Comparison of ENCODE assay signal across 1 cellular context in the genomic region with DNA sequence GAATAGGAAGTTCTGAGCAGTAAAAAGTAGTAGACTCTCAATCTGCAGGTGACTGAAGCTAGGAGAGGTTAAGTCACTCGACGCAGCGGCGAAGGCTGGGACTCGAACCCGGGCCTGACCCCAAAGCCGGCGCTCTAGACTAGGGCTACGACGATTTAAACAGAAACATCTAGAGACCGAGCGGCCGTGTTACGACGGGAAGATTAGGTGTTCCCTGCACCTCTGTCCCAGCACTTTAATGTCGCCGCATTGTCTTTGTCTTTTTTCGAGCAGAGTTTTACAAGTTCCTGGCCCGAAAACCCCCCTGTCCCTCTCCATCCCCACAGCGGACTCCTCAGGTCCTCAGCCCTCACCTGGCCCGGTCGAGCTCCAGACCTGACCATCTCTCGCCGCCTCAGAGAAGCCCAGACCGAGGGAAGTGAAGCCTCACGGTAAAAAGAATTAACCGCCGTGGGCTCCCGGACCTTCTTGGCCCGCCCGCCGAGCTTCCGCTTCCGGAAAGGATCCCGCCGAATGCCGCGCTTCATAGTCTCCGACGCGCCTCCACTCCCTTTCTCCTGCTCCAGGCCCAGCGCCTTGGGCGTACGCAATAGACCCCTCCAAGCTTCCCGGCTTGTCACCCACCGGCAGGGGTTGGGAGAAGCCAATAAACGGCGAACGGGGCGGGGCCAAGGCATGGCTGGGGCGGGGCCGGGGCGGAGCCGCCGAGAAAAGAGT.
TF ChIP-seq lines count a peak whose summit lies in the region.

A gene with protein sequence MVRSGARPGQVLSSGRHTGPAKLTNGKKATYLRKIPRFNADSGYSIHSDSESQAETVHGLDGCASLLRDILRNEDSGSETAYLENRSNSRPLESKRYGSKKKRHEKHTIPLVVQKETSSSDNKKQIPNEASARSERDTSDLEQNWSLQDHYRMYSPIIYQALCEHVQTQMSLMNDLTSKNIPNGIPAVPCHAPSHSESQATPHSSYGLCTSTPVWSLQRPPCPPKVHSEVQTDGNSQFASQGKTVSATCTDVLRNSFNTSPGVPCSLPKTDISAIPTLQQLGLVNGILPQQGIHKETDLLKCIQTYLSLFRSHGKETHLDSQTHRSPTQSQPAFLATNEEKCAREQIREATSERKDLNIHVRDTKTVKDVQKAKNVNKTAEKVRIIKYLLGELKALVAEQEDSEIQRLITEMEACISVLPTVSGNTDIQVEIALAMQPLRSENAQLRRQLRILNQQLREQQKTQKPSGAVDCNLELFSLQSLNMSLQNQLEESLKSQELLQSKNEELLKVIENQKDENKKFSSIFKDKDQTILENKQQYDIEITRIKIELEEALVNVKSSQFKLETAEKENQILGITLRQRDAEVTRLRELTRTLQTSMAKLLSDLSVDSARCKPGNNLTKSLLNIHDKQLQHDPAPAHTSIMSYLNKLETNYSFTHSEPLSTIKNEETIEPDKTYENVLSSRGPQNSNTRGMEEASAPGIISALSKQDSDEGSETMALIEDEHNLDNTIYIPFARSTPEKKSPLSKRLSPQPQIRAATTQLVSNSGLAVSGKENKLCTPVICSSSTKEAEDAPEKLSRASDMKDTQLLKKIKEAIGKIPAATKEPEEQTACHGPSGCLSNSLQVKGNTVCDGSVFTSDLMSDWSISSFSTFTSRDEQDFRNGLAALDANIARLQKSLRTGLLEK (minus strand): TSS at position 439 of the 717 bp plus-strand sequence. CDS start 56 bp downstream, at position 383.

TF ChIP-seq in HepG2, 621 proteins besides CTCF, POLR2A, EP300 and RAD21 (continued from another document and continues in another):
- no peak for TF ChIP-seq U2AF1 (optimal IDR thresholded peaks at IDR 0.05; ENCODE audit: low read depth, low read length)
- TF ChIP-seq FOXK2 (IDR thresholded peaks at IDR 0.05), result no peak
- no peak for TF ChIP-seq ZNF441 (CRISPR knock-in tag; IDR thresholded peaks at IDR 0.05; ENCODE audit: borderline replicate concordance)
- TF ChIP-seq, protein P1, sequence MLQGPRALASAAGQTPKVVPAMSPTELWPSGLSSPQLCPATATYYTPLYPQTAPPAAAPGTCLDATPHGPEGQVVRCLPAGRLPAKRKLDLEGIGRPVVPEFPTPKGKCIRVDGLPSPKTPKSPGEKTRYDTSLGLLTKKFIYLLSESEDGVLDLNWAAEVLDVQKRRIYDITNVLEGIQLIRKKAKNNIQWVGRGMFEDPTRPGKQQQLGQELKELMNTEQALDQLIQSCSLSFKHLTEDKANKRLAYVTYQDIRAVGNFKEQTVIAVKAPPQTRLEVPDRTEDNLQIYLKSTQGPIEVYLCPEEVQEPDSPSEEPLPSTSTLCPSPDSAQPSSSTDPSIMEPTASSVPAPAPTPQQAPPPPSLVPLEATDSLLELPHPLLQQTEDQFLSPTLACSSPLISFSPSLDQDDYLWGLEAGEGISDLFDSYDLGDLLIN (CRISPR knock-in tag; IDR thresholded peaks at IDR 0.05; ENCODE audit: borderline replicate concordance), result peak; percentile 73; the same call in 1 of the 2 replicates
- no peak for TF ChIP-seq TEAD3 (CRISPR knock-in tag; optimal IDR thresholded peaks at IDR 0.05; ENCODE audit: borderline replicate concordance)
- no peak for TF ChIP-seq ZFP36L2 (CRISPR knock-in tag; IDR thresholded peaks at IDR 0.05)
- TF ChIP-seq ZNF629 (CRISPR knock-in tag; conservative IDR thresholded peaks at IDR 0.05), result 0 out of 2 replicates have a peak, but pooled peaks have one; percentile 26
- TF ChIP-seq IKZF4 (CRISPR knock-in tag; IDR thresholded peaks at IDR 0.05; ENCODE audit: borderline replicate concordance, low read depth, not compliant biosample characterization), result no peak
- TF ChIP-seq, protein P2, sequence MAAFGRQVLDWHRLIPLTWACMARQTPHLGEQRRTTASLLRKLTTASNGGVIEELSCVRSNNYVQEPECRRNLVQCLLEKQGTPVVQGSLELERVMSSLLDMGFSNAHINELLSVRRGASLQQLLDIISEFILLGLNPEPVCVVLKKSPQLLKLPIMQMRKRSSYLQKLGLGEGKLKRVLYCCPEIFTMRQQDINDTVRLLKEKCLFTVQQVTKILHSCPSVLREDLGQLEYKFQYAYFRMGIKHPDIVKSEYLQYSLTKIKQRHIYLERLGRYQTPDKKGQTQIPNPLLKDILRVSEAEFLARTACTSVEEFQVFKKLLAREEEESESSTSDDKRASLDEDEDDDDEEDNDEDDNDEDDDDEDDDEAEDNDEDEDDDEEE (CRISPR knock-in tag; IDR thresholded peaks at IDR 0.05), result no peak; the same call in 1 of the 2 replicates
- no peak for TF ChIP-seq JUN (CRISPR knock-in tag; IDR thresholded peaks at IDR 0.05)
- TF ChIP-seq NR2C2 (CRISPR knock-in tag; IDR thresholded peaks at IDR 0.05; ENCODE audit: borderline replicate concordance), result peak; percentile 62; the same call in 1 of the 2 replicates
- TF ChIP-seq IRX3 (CRISPR knock-in tag; IDR thresholded peaks at IDR 0.05; ENCODE audit: borderline replicate concordance, low read depth), result no peak
- no peak for TF ChIP-seq ZNF44 (CRISPR knock-in tag; IDR thresholded peaks at IDR 0.05)
- TF ChIP-seq HOXA3 (CRISPR knock-in tag; IDR thresholded peaks at IDR 0.05), result peak; percentile 77; the same call in 1 of the 2 replicates
- TF ChIP-seq KDM5B (CRISPR knock-in tag; IDR thresholded peaks at IDR 0.05; ENCODE audit: borderline replicate concordance), result no peak; the same call in 1 of the 2 replicates
- TF ChIP-seq, protein P3, sequence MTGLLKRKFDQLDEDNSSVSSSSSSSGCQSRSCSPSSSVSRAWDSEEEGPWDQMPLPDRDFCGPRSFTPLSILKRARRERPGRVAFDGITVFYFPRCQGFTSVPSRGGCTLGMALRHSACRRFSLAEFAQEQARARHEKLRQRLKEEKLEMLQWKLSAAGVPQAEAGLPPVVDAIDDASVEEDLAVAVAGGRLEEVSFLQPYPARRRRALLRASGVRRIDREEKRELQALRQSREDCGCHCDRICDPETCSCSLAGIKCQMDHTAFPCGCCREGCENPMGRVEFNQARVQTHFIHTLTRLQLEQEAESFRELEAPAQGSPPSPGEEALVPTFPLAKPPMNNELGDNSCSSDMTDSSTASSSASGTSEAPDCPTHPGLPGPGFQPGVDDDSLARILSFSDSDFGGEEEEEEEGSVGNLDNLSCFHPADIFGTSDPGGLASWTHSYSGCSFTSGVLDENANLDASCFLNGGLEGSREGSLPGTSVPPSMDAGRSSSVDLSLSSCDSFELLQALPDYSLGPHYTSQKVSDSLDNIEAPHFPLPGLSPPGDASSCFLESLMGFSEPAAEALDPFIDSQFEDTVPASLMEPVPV (CRISPR knock-in tag; IDR thresholded peaks at IDR 0.05), result no peak
- TF ChIP-seq, protein P4, sequence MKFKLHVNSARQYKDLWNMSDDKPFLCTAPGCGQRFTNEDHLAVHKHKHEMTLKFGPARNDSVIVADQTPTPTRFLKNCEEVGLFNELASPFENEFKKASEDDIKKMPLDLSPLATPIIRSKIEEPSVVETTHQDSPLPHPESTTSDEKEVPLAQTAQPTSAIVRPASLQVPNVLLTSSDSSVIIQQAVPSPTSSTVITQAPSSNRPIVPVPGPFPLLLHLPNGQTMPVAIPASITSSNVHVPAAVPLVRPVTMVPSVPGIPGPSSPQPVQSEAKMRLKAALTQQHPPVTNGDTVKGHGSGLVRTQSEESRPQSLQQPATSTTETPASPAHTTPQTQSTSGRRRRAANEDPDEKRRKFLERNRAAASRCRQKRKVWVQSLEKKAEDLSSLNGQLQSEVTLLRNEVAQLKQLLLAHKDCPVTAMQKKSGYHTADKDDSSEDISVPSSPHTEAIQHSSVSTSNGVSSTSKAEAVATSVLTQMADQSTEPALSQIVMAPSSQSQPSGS (CRISPR knock-in tag; IDR thresholded peaks at IDR 0.05), result 0 out of 2 replicates have a peak, but pooled peaks have one; percentile 28
- no peak; the same call in 1 of the 2 replicates for TF ChIP-seq ZNF143 (CRISPR knock-in tag; IDR thresholded peaks at IDR 0.05)
- no peak for TF ChIP-seq ZNF138 (CRISPR knock-in tag; IDR thresholded peaks at IDR 0.05; ENCODE audit: low read depth)
- TF ChIP-seq ZNF678 (CRISPR knock-in tag; IDR thresholded peaks at IDR 0.05), result no peak
- TF ChIP-seq SMC3 (IDR thresholded peaks at IDR 0.05; ENCODE audit: low read length), result no peak
- peak; percentile 41; the same call in 1 of the 2 replicates for TF ChIP-seq MEIS2 (CRISPR knock-in tag; IDR thresholded peaks at IDR 0.05)
- TF ChIP-seq, protein P5, sequence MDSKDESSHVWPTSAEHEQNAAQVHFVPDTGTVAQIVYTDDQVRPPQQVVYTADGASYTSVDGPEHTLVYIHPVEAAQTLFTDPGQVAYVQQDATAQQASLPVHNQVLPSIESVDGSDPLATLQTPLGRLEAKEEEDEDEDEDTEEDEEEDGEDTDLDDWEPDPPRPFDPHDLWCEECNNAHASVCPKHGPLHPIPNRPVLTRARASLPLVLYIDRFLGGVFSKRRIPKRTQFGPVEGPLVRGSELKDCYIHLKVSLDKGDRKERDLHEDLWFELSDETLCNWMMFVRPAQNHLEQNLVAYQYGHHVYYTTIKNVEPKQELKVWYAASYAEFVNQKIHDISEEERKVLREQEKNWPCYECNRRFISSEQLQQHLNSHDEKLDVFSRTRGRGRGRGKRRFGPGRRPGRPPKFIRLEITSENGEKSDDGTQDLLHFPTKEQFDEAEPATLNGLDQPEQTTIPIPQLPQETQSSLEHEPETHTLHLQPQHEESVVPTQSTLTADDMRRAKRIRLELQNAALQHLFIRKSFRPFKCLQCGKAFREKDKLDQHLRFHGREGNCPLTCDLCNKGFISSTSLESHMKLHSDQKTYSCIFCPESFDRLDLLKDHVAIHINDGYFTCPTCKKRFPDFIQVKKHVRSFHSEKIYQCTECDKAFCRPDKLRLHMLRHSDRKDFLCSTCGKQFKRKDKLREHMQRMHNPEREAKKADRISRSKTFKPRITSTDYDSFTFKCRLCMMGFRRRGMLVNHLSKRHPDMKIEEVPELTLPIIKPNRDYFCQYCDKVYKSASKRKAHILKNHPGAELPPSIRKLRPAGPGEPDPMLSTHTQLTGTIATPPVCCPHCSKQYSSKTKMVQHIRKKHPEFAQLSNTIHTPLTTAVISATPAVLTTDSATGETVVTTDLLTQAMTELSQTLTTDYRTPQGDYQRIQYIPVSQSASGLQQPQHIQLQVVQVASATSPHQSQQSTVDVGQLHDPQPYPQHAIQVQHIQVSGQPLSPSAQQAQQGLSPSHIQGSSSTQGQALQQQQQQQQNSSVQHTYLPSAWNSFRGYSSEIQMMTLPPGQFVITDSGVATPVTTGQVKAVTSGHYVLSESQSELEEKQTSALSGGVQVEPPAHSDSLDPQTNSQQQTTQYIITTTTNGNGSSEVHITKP (CRISPR knock-in tag; IDR thresholded peaks at IDR 0.05; ENCODE audit: low read depth), result peak; percentile 75; the same call in 1 of the 2 replicates
- TF ChIP-seq, protein P6, sequence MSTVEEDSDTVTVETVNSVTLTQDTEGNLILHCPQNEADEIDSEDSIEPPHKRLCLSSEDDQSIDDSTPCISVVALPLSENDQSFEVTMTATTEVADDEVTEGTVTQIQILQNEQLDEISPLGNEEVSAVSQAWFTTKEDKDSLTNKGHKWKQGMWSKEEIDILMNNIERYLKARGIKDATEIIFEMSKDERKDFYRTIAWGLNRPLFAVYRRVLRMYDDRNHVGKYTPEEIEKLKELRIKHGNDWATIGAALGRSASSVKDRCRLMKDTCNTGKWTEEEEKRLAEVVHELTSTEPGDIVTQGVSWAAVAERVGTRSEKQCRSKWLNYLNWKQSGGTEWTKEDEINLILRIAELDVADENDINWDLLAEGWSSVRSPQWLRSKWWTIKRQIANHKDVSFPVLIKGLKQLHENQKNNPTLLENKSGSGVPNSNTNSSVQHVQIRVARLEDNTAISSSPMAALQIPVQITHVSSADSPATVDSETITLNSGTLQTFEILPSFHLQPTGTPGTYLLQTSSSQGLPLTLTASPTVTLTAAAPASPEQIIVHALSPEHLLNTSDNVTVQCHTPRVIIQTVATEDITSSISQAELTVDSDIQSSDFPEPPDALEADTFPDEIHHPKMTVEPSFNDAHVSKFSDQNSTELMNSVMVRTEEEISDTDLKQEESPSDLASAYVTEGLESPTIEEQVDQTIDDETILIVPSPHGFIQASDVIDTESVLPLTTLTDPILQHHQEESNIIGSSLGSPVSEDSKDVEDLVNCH (CRISPR knock-in tag; IDR thresholded peaks at IDR 0.05), result no peak
- TF ChIP-seq ZMYM3 (CRISPR knock-in tag; IDR thresholded peaks at IDR 0.05), result no peak; the same call in 1 of the 2 replicates
- no peak for TF ChIP-seq ZSCAN9 (CRISPR knock-in tag; IDR thresholded peaks at IDR 0.05; ENCODE audit: borderline replicate concordance)
- TF ChIP-seq, protein P7, sequence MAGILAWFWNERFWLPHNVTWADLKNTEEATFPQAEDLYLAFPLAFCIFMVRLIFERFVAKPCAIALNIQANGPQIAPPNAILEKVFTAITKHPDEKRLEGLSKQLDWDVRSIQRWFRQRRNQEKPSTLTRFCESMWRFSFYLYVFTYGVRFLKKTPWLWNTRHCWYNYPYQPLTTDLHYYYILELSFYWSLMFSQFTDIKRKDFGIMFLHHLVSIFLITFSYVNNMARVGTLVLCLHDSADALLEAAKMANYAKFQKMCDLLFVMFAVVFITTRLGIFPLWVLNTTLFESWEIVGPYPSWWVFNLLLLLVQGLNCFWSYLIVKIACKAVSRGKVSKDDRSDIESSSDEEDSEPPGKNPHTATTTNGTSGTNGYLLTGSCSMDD (CRISPR knock-in tag; IDR thresholded peaks at IDR 0.05), result no peak
- TF ChIP-seq PTBP1 (IDR thresholded peaks at IDR 0.05; ENCODE audit: low read depth, low read length, poor library complexity, severe bottlenecking), result peak; percentile 72
- TF ChIP-seq ZNF251 (CRISPR knock-in tag; IDR thresholded peaks at IDR 0.05), result no peak
- TF ChIP-seq MZF1 (CRISPR knock-in tag; IDR thresholded peaks at IDR 0.05; ENCODE audit: borderline replicate concordance), result no peak
- no peak for TF ChIP-seq SMAD3 (CRISPR knock-in tag; IDR thresholded peaks at IDR 0.05)
- TF ChIP-seq ZNF510 (CRISPR knock-in tag; IDR thresholded peaks at IDR 0.05; ENCODE audit: low read depth), result no peak
- no peak for TF ChIP-seq MTA3 (CRISPR knock-in tag; IDR thresholded peaks at IDR 0.05)
- TF ChIP-seq, protein P8, sequence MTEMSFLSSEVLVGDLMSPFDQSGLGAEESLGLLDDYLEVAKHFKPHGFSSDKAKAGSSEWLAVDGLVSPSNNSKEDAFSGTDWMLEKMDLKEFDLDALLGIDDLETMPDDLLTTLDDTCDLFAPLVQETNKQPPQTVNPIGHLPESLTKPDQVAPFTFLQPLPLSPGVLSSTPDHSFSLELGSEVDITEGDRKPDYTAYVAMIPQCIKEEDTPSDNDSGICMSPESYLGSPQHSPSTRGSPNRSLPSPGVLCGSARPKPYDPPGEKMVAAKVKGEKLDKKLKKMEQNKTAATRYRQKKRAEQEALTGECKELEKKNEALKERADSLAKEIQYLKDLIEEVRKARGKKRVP (CRISPR knock-in tag; IDR thresholded peaks at IDR 0.05), result peak in 1 of 2 experiments; percentile 72; a peak in 2 of 4 replicates
- TF ChIP-seq ZNF7 (CRISPR knock-in tag; IDR thresholded peaks at IDR 0.05), result no peak
- no peak for TF ChIP-seq JUND (CRISPR knock-in tag; IDR thresholded peaks at IDR 0.05)
- no peak; the same call in 1 of the 2 replicates for TF ChIP-seq ISL2 (CRISPR knock-in tag; IDR thresholded peaks at IDR 0.05)
- peak; percentile 78 for TF ChIP-seq BORCS8-MEF2B (CRISPR knock-in tag; IDR thresholded peaks at IDR 0.05)
- TF ChIP-seq PITX1 (CRISPR knock-in tag; IDR thresholded peaks at IDR 0.05), result peak; percentile 32; the same call in 1 of the 2 replicates
